In the genomic region with DNA sequence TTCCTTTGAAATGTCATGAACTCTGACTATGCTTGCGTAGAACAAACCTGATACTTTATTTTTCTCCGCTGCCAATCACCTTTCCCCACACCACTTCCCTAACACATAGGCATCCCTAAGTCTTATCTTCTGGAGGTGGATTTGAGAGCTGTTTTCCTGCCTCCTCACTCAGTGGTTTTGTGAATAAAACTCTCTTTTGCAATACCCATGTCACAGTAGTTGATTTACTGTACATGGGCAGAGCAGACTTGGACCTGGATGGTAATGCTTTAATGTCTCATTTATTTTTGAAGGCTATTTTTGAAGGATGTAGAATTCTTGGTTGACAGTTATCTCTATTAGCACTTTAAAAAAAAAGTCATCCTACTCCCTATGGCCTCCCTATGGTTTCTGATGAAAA, we compare ENCODE assay signal across 13 cellular contexts.
DNase-seq lines count a peak whose midpoint lies in the region; ATAC-seq and TF ChIP-seq lines count a peak whose summit lies in the region.
"Had no signal": no experiment of that assay in that cellular context is flagged by ENCODE, and none has a peak within 500 bp of the region (broad histone marks: within the 10 kb centered on the region; RNA-seq: fewer than 3 reads in every experiment).

No MANE protein-coding gene starts in this region.

- H3K36me3 Mint-ChIP-seq in mesothelial cell of epicardium (no peaks in the 10 kb centered on the region), WTC11 (no peaks in the 10 kb centered on the region)

- intact Hi-C loops in sigmoid colon (cut with DNase I) = no loop called here
- intact Hi-C loops in cardiac septum (cut with DNase I) = no loop called here

- H3K9me3 ChIP-seq in Karpas-422 (ENCODE audit: low read length) (no peaks in the 10 kb centered on the region), sigmoid colon (no peaks in the 10 kb centered on the region)
- H3K9me3 ChIP-seq: A549, Caco-2, HAP-1 had no signal

- H3K27ac ChIP-seq in Karpas-422 (ENCODE audit: low read length) = no peak overlapping the region
- no peak overlapping the region for H3K27ac ChIP-seq in sigmoid colon
- H3K27ac ChIP-seq: A549, C4-2B, HL-60 had no signal

- H3K9me2 ChIP-seq in Karpas-422 (replicated peaks; ENCODE audit: insufficient read depth, low read length) = no peaks in the 10 kb centered on the region

- no peak for TF ChIP-seq EP300 in sigmoid colon (IDR thresholded peaks at IDR 0.05)

- POLR2A ChIA-PET in WTC11 (lab: Charles Lee) = no interaction called here

- H3K9me3 Mint-ChIP-seq in mesothelial cell of epicardium (peaks cover 7% of the 10 kb centered on the region), WTC11 (no peaks in the 10 kb centered on the region)

- no peak overlapping the region for H3K9ac ChIP-seq in Karpas-422 (ENCODE audit: low read length)

- H3K27me3 Mint-ChIP-seq in mesothelial cell of epicardium (ENCODE audit: low read depth) (no peaks in the 10 kb centered on the region), WTC11 (ENCODE audit: low read depth) (no peaks in the 10 kb centered on the region)
- H3K27me3 Mint-ChIP-seq: CD4-positive, alpha-beta T cell had no signal

- H4K20me1 ChIP-seq in Karpas-422 (ENCODE audit: insufficient read depth, low read depth, low read length) = no peaks in the 10 kb centered on the region

- H2AFZ ChIP-seq in Karpas-422 (ENCODE audit: low read length) = peak overlapping the region; percentile 80

- H3K27me3 ChIP-seq in Karpas-422 (ENCODE audit: low read length) (no peaks in the 10 kb centered on the region), sigmoid colon (no peaks in the 10 kb centered on the region)

- H3K36me3 ChIP-seq in Karpas-422 (ENCODE audit: insufficient read depth, low read length) (no peaks in the 10 kb centered on the region), sigmoid colon (no peaks in the 10 kb centered on the region)
- H3K36me3 ChIP-seq: HAP-1 had no signal

- CTCF ChIA-PET in WTC11 (lab: Charles Lee) = no interaction called here

- H3K4me1 Mint-ChIP-seq in mesothelial cell of epicardium (peaks cover 23% of the 10 kb centered on the region), WTC11 (peaks cover 7% of the 10 kb centered on the region; the same call in 1 of the 2 replicates)

- WGBS in sigmoid colon, 2 donors = 94% methylated on average over 2 of the region's 2 CpGs

- H3K4me1 ChIP-seq in Karpas-422 (ENCODE audit: low read length) (peaks cover 3% of the 10 kb centered on the region), sigmoid colon (no peaks in the 10 kb centered on the region)
- H3K4me1 ChIP-seq: A549, Caco-2, HAP-1 had no signal

- ATAC-seq in WTC11 = no peak
- ATAC-seq: A549 had no signal

- H3K4me3 ChIP-seq in Karpas-422 (ENCODE audit: low read length) = peak overlapping the region; percentile 35; the same call in 1 of the 2 replicates
- no peak overlapping the region for H3K4me3 ChIP-seq in sigmoid colon
- H3K4me3 ChIP-seq: A549, HAP-1 had no signal

- no peaks in the 10 kb centered on the region for H3K79me2 ChIP-seq in Karpas-422 (ENCODE audit: low read length)

- peak overlapping the region; percentile 23 for H3K4me2 ChIP-seq in Karpas-422 (ENCODE audit: low read depth, low read length, poor library complexity, severe bottlenecking)
- H3K4me2 ChIP-seq: A549 had no signal

- no peak for DNase-seq in Karpas-422
- peak; percentile 87 for DNase-seq in NCI-H226
- DNase-seq in mesothelial cell of epicardium (ENCODE audit: low spot score in 2 of 2, unreplicated experiment in 2 of 2) = no peak
- no peak for DNase-seq in sigmoid colon
- no peak for DNase-seq in cardiac septum (ENCODE audit: low spot score)
- no peak for DNase-seq in WTC11 (ENCODE audit: low spot score)
- DNase-seq: AML-193; Caco-2; CD4-positive, alpha-beta T cell had no signal

- no peak for TF ChIP-seq POLR2A in sigmoid colon (IDR thresholded peaks at IDR 0.05)

- peak overlapping the region; percentile 77 for H3K27ac Mint-ChIP-seq in mesothelial cell of epicardium
- no peak overlapping the region for H3K27ac Mint-ChIP-seq in WTC11
- H3K27ac Mint-ChIP-seq: CD4-positive, alpha-beta T cell had no signal

- H3K4me3 Mint-ChIP-seq in mesothelial cell of epicardium (no peak overlapping the region), WTC11 (no peak overlapping the region)
- H3K4me3 Mint-ChIP-seq: CD4-positive, alpha-beta T cell had no signal

- TF ChIP-seq CTCF in mesothelial cell of epicardium (IDR thresholded peaks at IDR 0.05; ENCODE audit: unreplicated experiment) (no peak), sigmoid colon (IDR thresholded peaks at IDR 0.05) (no peak), WTC11 (IDR thresholded peaks at IDR 0.05) (no peak)

TF ChIP-seq in WTC11, 78 proteins besides CTCF, POLR2A, EP300 and RAD21:
- no peak for TF ChIP-seq NFATC4 (CRISPR knock-in tag; IDR thresholded peaks at IDR 0.05)
- TF ChIP-seq, protein P1, sequence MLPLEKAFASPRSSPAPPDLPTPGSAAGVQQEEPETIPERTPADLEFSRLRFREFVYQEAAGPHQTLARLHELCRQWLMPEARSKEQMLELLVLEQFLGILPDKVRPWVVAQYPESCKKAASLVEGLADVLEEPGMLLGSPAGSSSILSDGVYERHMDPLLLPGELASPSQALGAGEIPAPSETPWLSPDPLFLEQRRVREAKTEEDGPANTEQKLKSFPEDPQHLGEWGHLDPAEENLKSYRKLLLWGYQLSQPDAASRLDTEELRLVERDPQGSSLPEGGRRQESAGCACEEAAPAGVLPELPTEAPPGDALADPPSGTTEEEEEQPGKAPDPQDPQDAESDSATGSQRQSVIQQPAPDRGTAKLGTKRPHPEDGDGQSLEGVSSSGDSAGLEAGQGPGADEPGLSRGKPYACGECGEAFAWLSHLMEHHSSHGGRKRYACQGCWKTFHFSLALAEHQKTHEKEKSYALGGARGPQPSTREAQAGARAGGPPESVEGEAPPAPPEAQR (CRISPR knock-in tag; IDR thresholded peaks at IDR 0.05) = no peak
- TF ChIP-seq, protein P2, sequence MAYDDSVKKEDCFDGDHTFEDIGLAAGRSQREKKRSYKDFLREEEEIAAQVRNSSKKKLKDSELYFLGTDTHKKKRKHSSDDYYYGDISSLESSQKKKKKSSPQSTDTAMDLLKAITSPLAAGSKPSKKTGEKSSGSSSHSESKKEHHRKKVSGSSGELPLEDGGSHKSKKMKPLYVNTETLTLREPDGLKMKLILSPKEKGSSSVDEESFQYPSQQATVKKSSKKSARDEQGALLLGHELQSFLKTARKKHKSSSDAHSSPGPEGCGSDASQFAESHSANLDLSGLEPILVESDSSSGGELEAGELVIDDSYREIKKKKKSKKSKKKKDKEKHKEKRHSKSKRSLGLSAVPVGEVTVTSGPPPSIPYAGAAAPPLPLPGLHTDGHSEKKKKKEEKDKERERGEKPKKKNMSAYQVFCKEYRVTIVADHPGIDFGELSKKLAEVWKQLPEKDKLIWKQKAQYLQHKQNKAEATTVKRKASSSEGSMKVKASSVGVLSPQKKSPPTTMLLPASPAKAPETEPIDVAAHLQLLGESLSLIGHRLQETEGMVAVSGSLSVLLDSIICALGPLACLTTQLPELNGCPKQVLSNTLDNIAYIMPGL (CRISPR knock-in tag; IDR thresholded peaks at IDR 0.05) = no peak
- TF ChIP-seq OVOL2 (CRISPR knock-in tag; IDR thresholded peaks at IDR 0.05; ENCODE audit: borderline replicate concordance) = no peak
- no peak for TF ChIP-seq SOX15 (CRISPR knock-in tag; IDR thresholded peaks at IDR 0.05)
- TF ChIP-seq FOXK1 (CRISPR knock-in tag; IDR thresholded peaks at IDR 0.05) = no peak
- TF ChIP-seq, protein P3, sequence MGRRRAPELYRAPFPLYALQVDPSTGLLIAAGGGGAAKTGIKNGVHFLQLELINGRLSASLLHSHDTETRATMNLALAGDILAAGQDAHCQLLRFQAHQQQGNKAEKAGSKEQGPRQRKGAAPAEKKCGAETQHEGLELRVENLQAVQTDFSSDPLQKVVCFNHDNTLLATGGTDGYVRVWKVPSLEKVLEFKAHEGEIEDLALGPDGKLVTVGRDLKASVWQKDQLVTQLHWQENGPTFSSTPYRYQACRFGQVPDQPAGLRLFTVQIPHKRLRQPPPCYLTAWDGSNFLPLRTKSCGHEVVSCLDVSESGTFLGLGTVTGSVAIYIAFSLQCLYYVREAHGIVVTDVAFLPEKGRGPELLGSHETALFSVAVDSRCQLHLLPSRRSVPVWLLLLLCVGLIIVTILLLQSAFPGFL (CRISPR knock-in tag; IDR thresholded peaks at IDR 0.05; ENCODE audit: borderline replicate concordance) = no peak
- no peak for TF ChIP-seq SP1 (CRISPR knock-in tag; conservative IDR thresholded peaks at IDR 0.05)
